27 cellular contexts compared by ENCODE assay signal in genomic region chrX:28324306-28324705, GRCh38.
"Had no signal": no experiment of that assay in that cellular context is flagged by ENCODE, and none has a peak within 500 bp of the region (broad histone marks: within the 10 kb centered on the region; RNA-seq: fewer than 3 reads in every experiment).

No MANE protein-coding gene starts in this region.

- H3K9me3 Mint-ChIP-seq: stimulated activated naive CD8-positive, alpha-beta T cell treated with anti-CD3 and anti-CD28 coated beads, Interleukin-15, Interleukin-2, amounts not matched to agents 100 ng/mL and 50 ng/mL, for 24 hours had no signal

- H3K4me3 Mint-ChIP-seq: activated T-cell treated with anti-CD3 and anti-CD28 coated beads, Interleukin-2, amount 50 U/mL, for 72 hours; central memory CD8-positive, alpha-beta T cell; nephron progenitor cell; stimulated activated effector memory CD8-positive, alpha-beta T cell treated with anti-CD3 and anti-CD28 coated beads, Interleukin-12 subunit alpha, Interleukin-12 subunit beta, amount 100 ng/mL, for 72 hours; stimulated activated naive CD8-positive, alpha-beta T cell treated with anti-CD3 and anti-CD28 coated beads, Interleukin-15, Interleukin-2, amounts not matched to agents 100 ng/mL and 50 ng/mL, for 24 hours had no signal

- H3K27ac Mint-ChIP-seq: activated naive CD4-positive, alpha-beta T cell treated with anti-CD3 and anti-CD28 coated beads, Interleukin-2, amount 50 U/mL, for 72 hours; activated T-cell treated with anti-CD3 and anti-CD28 coated beads, Interleukin-2, amount 50 U/mL, for 72 hours; nephron progenitor cell; progenitor cell of endocrine pancreas; stimulated activated effector memory CD8-positive, alpha-beta T cell treated with anti-CD3 and anti-CD28 coated beads, Interleukin-12 subunit alpha, Interleukin-12 subunit beta, amount 100 ng/mL, for 72 hours; stimulated activated naive CD8-positive, alpha-beta T cell treated with anti-CD3 and anti-CD28 coated beads, Interleukin-15, Interleukin-2, amounts not matched to agents 100 ng/mL and 50 ng/mL, for 24 hours had no signal

- ATAC-seq: activated naive CD4-positive, alpha-beta T cell treated with anti-CD3 and anti-CD28 coated beads, Interleukin-2, amount 50 U/mL, for 72 hours; activated T-cell treated with anti-CD3 and anti-CD28 coated beads, Interleukin-2, amount 50 U/mL, for 72 hours; gastrocnemius medialis; stimulated activated effector memory CD8-positive, alpha-beta T cell treated with anti-CD3 and anti-CD28 coated beads, Interleukin-12 subunit alpha, Interleukin-12 subunit beta, amount 100 ng/mL, for 72 hours had no signal

- H3K4me1 ChIP-seq: gastrocnemius medialis, left ventricle myocardium inferior, sigmoid colon, uterus had no signal

- H3K27me3 ChIP-seq: gastrocnemius medialis, ovary, sigmoid colon, uterus had no signal

- FAIRE-seq: bronchial epithelial cell, endometrium, small intestine had no signal

- DNase-seq: activated CD4-positive, alpha-beta T cell treated with anti-CD3 and anti-CD28 coated beads for 4 hours; activated CD4-positive, alpha-beta T cell treated with anti-CD3 and anti-CD28 coated beads, Interleukin-2, amount 50 U/mL, for 4 hours; activated naive CD4-positive, alpha-beta T cell; activated T-cell treated with anti-CD3 and anti-CD28 coated beads for 4 hours; activated T-cell treated with anti-CD3 and anti-CD28 coated beads, Interleukin-2, amount 50 U/mL, for 72 hours; anterior cingulate cortex; dermis blood vessel endothelial cell; effector CD8-positive, alpha-beta T cell; gastrocnemius medialis; glutamatergic neuron; left ventricle myocardium inferior; nephron progenitor cell; ovary; sigmoid colon; small intestine; stimulated activated CD4-positive, alpha-beta T cell treated with anti-CD3 and anti-CD28 coated beads, Interleukin-4, amount 100 ng/mL, for 24 hours; trophoblast cell; uterus had no signal

- H3K4me1 Mint-ChIP-seq: central memory CD8-positive, alpha-beta T cell; stimulated activated effector memory CD8-positive, alpha-beta T cell treated with anti-CD3 and anti-CD28 coated beads, Interleukin-12 subunit alpha, Interleukin-12 subunit beta, amount 100 ng/mL, for 72 hours had no signal

- H3K36me3 Mint-ChIP-seq: activated naive CD4-positive, alpha-beta T cell treated with anti-CD3 and anti-CD28 coated beads, Interleukin-2, amount 50 U/mL, for 72 hours; stimulated activated effector memory CD8-positive, alpha-beta T cell treated with anti-CD3 and anti-CD28 coated beads, Interleukin-12 subunit alpha, Interleukin-12 subunit beta, amount 100 ng/mL, for 72 hours had no signal

- H3K4me3 ChIP-seq: gastrocnemius medialis, left ventricle myocardium inferior, lung, ovary, sigmoid colon, thoracic aorta, uterus had no signal

- H3K27me3 Mint-ChIP-seq: central memory CD8-positive, alpha-beta T cell; progenitor cell of endocrine pancreas; stimulated activated naive CD8-positive, alpha-beta T cell treated with anti-CD3 and anti-CD28 coated beads, Interleukin-15, Interleukin-2, amounts not matched to agents 100 ng/mL and 50 ng/mL, for 24 hours had no signal

- H3K27ac ChIP-seq: gastrocnemius medialis, left ventricle myocardium inferior, ovary, sigmoid colon, thoracic aorta, uterus had no signal

- H3K9me3 ChIP-seq: gastrocnemius medialis, left ventricle myocardium inferior, ovary, sigmoid colon, thoracic aorta, uterus had no signal

- H3K36me3 ChIP-seq: gastrocnemius medialis, left ventricle myocardium inferior, ovary, sigmoid colon, thoracic aorta, uterus had no signal
